Comparison of ENCODE assay signal across 10 cellular contexts in genomic region chrY:25620209-25620608, GRCh38. TPM values are rescaled to one million over a fixed set of nuclear protein-coding genes. Genes with fewer than 3 reads are reported as not detected.
"Had no signal": no experiment of that assay in that cellular context is flagged by ENCODE, and none has a peak within 500 bp of the region (broad histone marks: within the 10 kb centered on the region; RNA-seq: fewer than 3 reads in every experiment).

No MANE protein-coding gene starts in this region.

RNA-seq across cellular contexts. Expression of gene CDY1, which starts 1.7 kb away (rescaled TPM):
- total RNA-seq: OCI-LY7, PC-3, PC-9, Peyer's patch, Right ventricle myocardium inferior, Right ventricle myocardium superior, RPMI7951, SJCRH30, SJSA1, SK-MEL-5 had no signal
